In genomic region chr19:36850646-36851442, GRCh38 we compare ENCODE assay signal across 8 cellular contexts. TPM values are rescaled to one million over a fixed set of nuclear protein-coding genes. Genes with fewer than 3 reads are reported as not detected.
DNase-seq lines count a peak whose midpoint lies in the region; ATAC-seq and TF ChIP-seq lines count a peak whose summit lies in the region.

Gene ZNF345, plus strand, starts transcription at chr19:36850876. Its CDS starts 25,955 bp downstream, at chr19:36876831.

- CTCF ChIA-PET in GM10248 (lab: Yijun Ruan, JAX) = interaction anchor here (1.0 to 2.4 kb wide), 5 partner anchors 9 to 472 kb away, joined by 3 to 13 read pairs (median 3); partner anchors contain the start of genes ZFP14 and ZNF790

- H4K20me1 ChIP-seq in SU-DHL-6 (ENCODE audit: low read depth, low read length) = no peaks in the 10 kb centered on the region

- H3K9ac ChIP-seq in SU-DHL-6 (ENCODE audit: low read length) (peak within 1 kb of the TSS; percentile 69), parathyroid adenoma (peak within 1 kb of the TSS; percentile 47)

- H3K4me1 ChIP-seq in parathyroid adenoma (no peaks in the 10 kb centered on the region), tibial artery (peaks cover 0 to 29% (median 10%) of the 10 kb centered on the region in 4 donors)

- H3K9me3 ChIP-seq in SU-DHL-6 (ENCODE audit: insufficient read depth, low read length) = no peaks in the 10 kb centered on the region
- no peaks in the 10 kb centered on the region for H3K9me3 ChIP-seq in parathyroid adenoma (ENCODE audit: control insufficient read depth, low read length)
- H3K9me3 ChIP-seq in tibial artery = peaks cover 0 to 19% (median 0%) of the 10 kb centered on the region in 3 donors

- no peaks in the 10 kb centered on the region for H3K9me2 ChIP-seq in SU-DHL-6 (replicated peaks; ENCODE audit: insufficient read depth, low read length)

- H3F3A ChIP-seq in SU-DHL-6 (ENCODE audit: insufficient read depth) = no peaks in the 10 kb centered on the region

- intact Hi-C loops in cardiac septum (cut with DNase I) = loop anchor here (1.0 to 5.0 kb wide), 3 partner anchors 13 to 78 kb away; partner anchors contain the start of genes ZNF568, ZNF790, ZNF829 and ZNF850
- intact Hi-C loops in tibial artery (cut with DNase I; ENCODE audit: low total_unique reads) = loop anchor here (10.0 kb wide), 1 partner anchor 64 kb away; the partner anchor contains the start of genes ZNF568 and ZNF829

- 0 to 1% (median 0%) methylated on average over 42 of the region's 42 CpGs for WGBS in adipose tissue, 3 donors

- TF ChIP-seq CTCF in GM10248 (IDR thresholded peaks at IDR 0.05; ENCODE audit: control extremely low read depth, extremely low read depth, low read depth, missing control alignments) (no peak), SU-DHL-6 (IDR thresholded peaks at IDR 0.05; ENCODE audit: insufficient read depth, low read length, poor library complexity, severe bottlenecking) (no peak), parathyroid adenoma (IDR thresholded peaks at IDR 0.05) (no peak), tibial artery (IDR thresholded peaks at IDR 0.05) (no peak)

- DNase-seq in GM10248 (ENCODE audit: extremely low spot score) (peak; percentile 91), NCI-H128 (lab: John Stamatoyannopoulos, UW; ENCODE audit: unreplicated experiment) (peak; percentile 89), cardiac septum (ENCODE audit: low spot score) (peak; percentile 94), tibial artery (peak; percentile 95)

- peaks cover 9% of the 10 kb centered on the region for H3K36me3 ChIP-seq in SU-DHL-6 (ENCODE audit: low read length)
- no peaks in the 10 kb centered on the region for H3K36me3 ChIP-seq in parathyroid adenoma (ENCODE audit: control insufficient read depth, insufficient read depth, low read length)
- H3K36me3 ChIP-seq in tibial artery = peaks cover 34 to 45% (median 37%) of the 10 kb centered on the region in 3 donors

- POLR2A ChIA-PET in GM10248 (lab: Yijun Ruan, JAX) = interaction anchor here (0.8 to 1.5 kb wide), 5 partner anchors 9 to 636 kb away, joined by 3 to 12 read pairs (median 5); partner anchors contain the start of genes ZNF146, ZNF565 and ZNF850

- peak within 1 kb of the TSS; percentile 75 for H3K4me2 ChIP-seq in SU-DHL-6 (ENCODE audit: low read depth, low read length, poor library complexity, severe bottlenecking)
- peak within 1 kb of the TSS; percentile 65 for H3K4me2 ChIP-seq in parathyroid adenoma (ENCODE audit: low read length)

- H3K4me3 ChIP-seq in SU-DHL-6 (ENCODE audit: insufficient read depth, low read length, poor library complexity, severe bottlenecking) = peak within 1 kb of the TSS; percentile 88
- H3K4me3 ChIP-seq in parathyroid adenoma (ENCODE audit: low read depth, low read length) = peak within 1 kb of the TSS; percentile 77
- H3K4me3 ChIP-seq in tibial artery = peak within 1 kb of the TSS; percentile 67 to 94

- H3K27ac ChIP-seq in SU-DHL-6 (ENCODE audit: low read depth, low read length) = peak within 1 kb of the TSS; percentile 36; the same call in 1 of the 2 replicates
- peak within 1 kb of the TSS; percentile 38 for H3K27ac ChIP-seq in adipose tissue (ENCODE audit: low read depth, low read length)
- H3K27ac ChIP-seq in parathyroid adenoma = peak within 1 kb of the TSS; percentile 77
- H3K27ac ChIP-seq in tibial artery = peak within 1 kb of the TSS; percentile 86 to 90

- peaks cover 16% of the 10 kb centered on the region; the same call in 1 of the 2 replicates for H3K79me2 ChIP-seq in SU-DHL-6 (ENCODE audit: insufficient read depth, low read length)
- peaks cover 4% of the 10 kb centered on the region for H3K79me2 ChIP-seq in parathyroid adenoma

- H3K27me3 ChIP-seq in SU-DHL-6 (ENCODE audit: low read length) (no peaks in the 10 kb centered on the region), parathyroid adenoma (ENCODE audit: control insufficient read depth, insufficient read depth, low read length) (no peaks in the 10 kb centered on the region), tibial artery (no peaks in the 10 kb centered on the region)

- H2AFZ ChIP-seq in SU-DHL-6 (ENCODE audit: low read depth, low read length, severe bottlenecking) (peak within 1 kb of the TSS; percentile 90), parathyroid adenoma (peak within 1 kb of the TSS; percentile 87)

- peak; percentile 74 for ATAC-seq in HG02610 (IDR thresholded peaks at IDR 0.05; ENCODE audit: unreplicated experiment)

RNA-seq across cellular contexts. Expression of gene ZNF345, which starts in this region (rescaled TPM):
- 1 to 10 TPM; 1.9 to 5.7 (median 2.2) TPM for polyA plus RNA-seq in adipose tissue
- total RNA-seq in cardiac septum = 2.7 TPM

Comparison
In these comparisons a context has a peak if more than half of its experiments do, and no peak if none do; other contexts are left out.
1. Peak in every context shown above with its lines: DNase-seq, ATAC-seq, H3K4me3 ChIP-seq and H3K27ac ChIP-seq.
2. H3K27ac ChIP-seq: peak in every context shown above with its lines; median percentile 88 in tibial artery; 77 in parathyroid adenoma; 38 in adipose tissue; 36 in SU-DHL-6.